In genomic region chr12:117057628-117058027, GRCh38 we compare ENCODE assay signal across 2 cellular contexts. TPM values are rescaled to one million over a fixed set of nuclear protein-coding genes. Genes with fewer than 3 reads are reported as not detected.
"Had no signal": no experiment of that assay in that cellular context is flagged by ENCODE, and none has a peak within 500 bp of the region (broad histone marks: within the 10 kb centered on the region; RNA-seq: fewer than 3 reads in every experiment).

No MANE protein-coding gene starts in this region.

RNA-seq across cellular contexts. Expression of gene TESC, which starts 41.6 kb away (rescaled TPM):
- total RNA-seq: LHCN-M2, MCF 10A had no signal
